In the genomic region with DNA sequence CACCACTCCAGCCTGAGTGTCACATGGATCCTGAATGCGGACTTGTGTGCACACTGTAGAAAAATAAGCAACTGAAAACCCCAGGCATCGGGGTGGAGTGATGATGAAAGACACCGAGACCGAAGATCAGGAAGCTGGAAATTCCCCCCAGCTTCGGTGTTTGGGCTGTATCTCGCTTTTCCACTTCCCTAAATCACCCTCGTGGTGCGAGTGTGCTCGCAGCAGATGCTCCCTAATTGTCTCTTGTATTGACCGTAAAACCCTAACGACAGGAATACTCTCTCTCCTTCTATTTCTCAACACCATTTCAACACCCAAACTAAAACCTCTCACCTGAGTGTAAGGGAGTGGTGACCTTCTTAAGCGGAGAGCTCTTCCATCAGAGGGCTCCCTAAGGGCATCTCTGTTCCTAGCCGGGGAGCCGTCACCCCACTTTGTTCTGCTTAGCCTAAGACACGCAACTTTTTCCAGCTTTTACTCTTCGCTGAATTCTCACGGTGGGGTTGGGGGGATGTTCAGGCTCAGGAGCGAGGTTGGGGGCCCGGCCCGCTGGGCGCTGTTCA, we compare ENCODE assay signal across 8 cellular contexts. TPM values are rescaled to one million over a fixed set of nuclear protein-coding genes. Genes with fewer than 3 reads are reported as not detected.
A peak's percentile ranks its signal among the peaks of the same experiment; 100 is the strongest.
DNase-seq lines count a peak whose midpoint lies in the region; ATAC-seq, FAIRE-seq and TF ChIP-seq lines count a peak whose summit lies in the region.

No MANE protein-coding gene starts in this region.

- no peaks in the 10 kb centered on the region for H3K9me3 ChIP-seq in ascending aorta

- H3K27me3 ChIP-seq in BJ (ENCODE audit: control insufficient read depth, insufficient read depth, low read length) (peaks cover 8% of the 10 kb centered on the region), ascending aorta (no peaks in the 10 kb centered on the region)

- FAIRE-seq in H54 (lab: Jason Lieb, UNC): no peak

- intact Hi-C loops in ascending aorta (cut with DNase I): loop anchor here (5.0 to 10.0 kb wide), 2 partner anchors 208 to 1669 kb away; a partner anchor contains a TSS

- no peak for TF ChIP-seq POLR2A in H54 (IDR thresholded peaks at IDR 0.05; ENCODE audit: low read depth, low read length)

- CTCF ChIA-PET in BJ (lab: Yijun Ruan, JAX): interaction anchor here (0.6 kb wide), 1 partner anchor 11 kb away, joined by 3 read pairs; no protein-coding TSS in a partner anchor

- TF ChIP-seq CTCF in BJ (IDR thresholded peaks at IDR 0.05; ENCODE audit: insufficient read depth, low read depth, low read length) (no peak), ascending aorta (IDR thresholded peaks at IDR 0.05) (no peak)

- POLR2A ChIA-PET in BJ (lab: Charles Lee): no interaction called here

- DNase-seq in BJ (ENCODE audit: low read depth) (no peak), NCI-H748 treated with DMSO at 0.1 percent for 48 hours (lab: John Stamatoyannopoulos, UW) (peak; percentile 14), ascending aorta (ENCODE audit: low spot score in 2 of 2) (peak in 1 of 2 donors; percentile 70), islet precursor cell (peak; percentile 40), NCI-H128 (lab: John Stamatoyannopoulos, UW; ENCODE audit: unreplicated experiment) (no peak), H54 (ENCODE audit: insufficient read length, low spot score) (no peak)
- DNase-seq in stimulated activated CD4-positive, alpha-beta T cell treated with anti-CD3 and anti-CD28 coated beads, Interleukin-15, amount 100 ng/mL, for 24 hours: peak; percentile 21

- H3K4me1 ChIP-seq in ascending aorta: peaks cover 0 to 13% of the 10 kb centered on the region in 2 donors

- H3K27ac ChIP-seq in ascending aorta: peak overlapping the region; percentile 48 to 59

- H3K4me3 ChIP-seq in BJ (ENCODE audit: low read depth, low read length) (peak overlapping the region; percentile 58; the same call in 1 of the 2 replicates), ascending aorta (peak overlapping the region; percentile 82 to 90)

- H3K36me3 ChIP-seq in BJ (ENCODE audit: control insufficient read depth, insufficient read depth, low read length): no peaks in the 10 kb centered on the region
- no peaks in the 10 kb centered on the region for H3K36me3 ChIP-seq in ascending aorta

- peak; percentile 21 for ATAC-seq in GM21447 (IDR thresholded peaks at IDR 0.05; ENCODE audit: unreplicated experiment)

RNA-seq across cellular contexts. Expression of a gene that starts 0.6 kb away (rescaled TPM):
- polyA plus RNA-seq in BJ (2011; rRNA removed): 0.72 and 1.1 TPM in 2 replicates
- 0.98 and 1.00 TPM in 2 replicates for polyA minus RNA-seq in BJ (2011; rRNA and poly(A)+ RNA removed)
- 74.9 TPM for total RNA-seq in ascending aorta

Comparison
In these comparisons a context has a peak if more than half of its experiments do, and no peak if none do; other contexts are left out.
1. DNase-seq: peak in NCI-H748 treated with DMSO at 0.1 percent for 48 hours (single experiment), islet precursor cell (single experiment) and stimulated activated CD4-positive, alpha-beta T cell treated with anti-CD3 and anti-CD28 coated beads, Interleukin-15, amount 100 ng/mL, for 24 hours (single experiment); none in BJ (single experiment), NCI-H128 (single experiment) and H54 (single experiment).